15 cellular contexts compared by ENCODE assay signal in genomic region chr5:96857454-96857853, GRCh38. TPM values are rescaled to one million over a fixed set of nuclear protein-coding genes. Genes with fewer than 3 reads are reported as not detected.
DNase-seq lines count a peak whose midpoint lies in the region; ATAC-seq, FAIRE-seq and TF ChIP-seq lines count a peak whose summit lies in the region.
"Had no signal": no experiment of that assay in that cellular context is flagged by ENCODE, and none has a peak within 500 bp of the region (broad histone marks: within the 10 kb centered on the region; RNA-seq: fewer than 3 reads in every experiment).

No MANE protein-coding gene starts in this region.

- H3K79me2 ChIP-seq in OCI-LY7 (ENCODE audit: insufficient read depth, low read depth, low read length), result no peaks in the 10 kb centered on the region
- no peaks in the 10 kb centered on the region for H3K79me2 ChIP-seq in GM12878 (ENCODE audit: control insufficient read depth, insufficient read depth, low read length)
- H3K79me2 ChIP-seq in GM23338 (replicated peaks; ENCODE audit: insufficient read depth), result no peaks in the 10 kb centered on the region

- H3K36me3 ChIP-seq in OCI-LY7 (ENCODE audit: insufficient read depth, low read length) (no peaks in the 10 kb centered on the region), GM12878 (ENCODE audit: control insufficient read depth in 2 of 2, insufficient read depth in 2 of 2, low read length in 1 of 2) (no peaks in the 10 kb centered on the region), subcutaneous abdominal adipose tissue (ENCODE audit: control insufficient read depth in 5 of 5, insufficient read depth in 5 of 5, low read length in 5 of 5) (no peaks in the 10 kb centered on the region), testis (ENCODE audit: low read depth, missing control alignments) (no peaks in the 10 kb centered on the region), GM23338 (ENCODE audit: insufficient read depth) (no peaks in the 10 kb centered on the region)
- H3K36me3 ChIP-seq: HAP-1 had no signal

- BruUV-seq in OCI-LY7 (replicated peaks; lab: Mats Ljungman, UMichigan) (no TSS peak), GM12878 (replicated peaks; lab: Mats Ljungman, UMichigan) (no TSS peak)

- H3K9me3 ChIP-seq in OCI-LY7 (ENCODE audit: low read length), result no peaks in the 10 kb centered on the region
- H3K9me3 ChIP-seq in GM12878 (replicated peaks; ENCODE audit: control insufficient read depth, insufficient read depth, low read length), result no peaks in the 10 kb centered on the region
- no peaks in the 10 kb centered on the region for H3K9me3 ChIP-seq in subcutaneous abdominal adipose tissue (ENCODE audit: control insufficient read depth in 5 of 5, low read length in 5 of 5)
- no peaks in the 10 kb centered on the region for H3K9me3 ChIP-seq in testis
- H3K9me3 ChIP-seq: HAP-1 had no signal

- H3F3A ChIP-seq in GM23338 (replicated peaks; ENCODE audit: low read depth), result no peaks in the 10 kb centered on the region

- H3K4me1 ChIP-seq in OCI-LY7 (ENCODE audit: insufficient read depth, low read length, poor library complexity, severe bottlenecking) (peaks cover 13% of the 10 kb centered on the region), GM12878 (ENCODE audit: control insufficient read depth, insufficient read depth, low read length) (no peaks in the 10 kb centered on the region), subcutaneous abdominal adipose tissue (ENCODE audit: control insufficient read depth in 5 of 5, insufficient read depth in 5 of 5, low read length in 5 of 5) (peaks cover 0 to 52% (median 37%) of the 10 kb centered on the region in 5 donors), testis (no peaks in the 10 kb centered on the region), GM23338 (ENCODE audit: insufficient read depth) (no peaks in the 10 kb centered on the region)
- H3K4me1 ChIP-seq: HAP-1 had no signal

- H3K4me3 Mint-ChIP-seq in activated naive CD8-positive, alpha-beta T cell treated with anti-CD3 and anti-CD28 coated beads, Interleukin-2, amount 10 ng/mL, durations not matched to agents 7 days and 5 days, result no peak overlapping the region
- no peak overlapping the region for H3K4me3 Mint-ChIP-seq in activated naive CD8-positive, alpha-beta T cell treated with anti-CD3 and anti-CD28 coated beads for 36 hours
- no peak overlapping the region for H3K4me3 Mint-ChIP-seq in GM23338
- H3K4me3 Mint-ChIP-seq: B cell; CD4-positive, alpha-beta memory T cell had no signal

- no peaks in the 10 kb centered on the region for H3K9me2 ChIP-seq in OCI-LY7 (ENCODE audit: insufficient read depth, low read length)
- peaks cover 3% of the 10 kb centered on the region; the same call in 1 of the 2 replicates for H3K9me2 ChIP-seq in GM23338 (ENCODE audit: insufficient read depth)

- no peak for FAIRE-seq in GM12878 (lab: Jason Lieb, UNC)
- FAIRE-seq: A204.1, H1 had no signal

- TF ChIP-seq POLR2A in GM12878 (IDR thresholded peaks at IDR 0.05; ENCODE audit: low read depth, low read length) (no peak), testis (IDR thresholded peaks at IDR 0.05) (no peak)

- H3K36me3 Mint-ChIP-seq in activated naive CD8-positive, alpha-beta T cell treated with anti-CD3 and anti-CD28 coated beads, Interleukin-2, amount 10 ng/mL, durations not matched to agents 7 days and 5 days, result peaks cover 1% of the 10 kb centered on the region
- no peaks in the 10 kb centered on the region for H3K36me3 Mint-ChIP-seq in activated naive CD8-positive, alpha-beta T cell treated with anti-CD3 and anti-CD28 coated beads for 36 hours
- H3K36me3 Mint-ChIP-seq in GM23338 (ENCODE audit: low read depth), result no peaks in the 10 kb centered on the region
- H3K36me3 Mint-ChIP-seq: CD4-positive, alpha-beta memory T cell had no signal

- TF ChIP-seq CTCF in OCI-LY7 (conservative IDR thresholded peaks at IDR 0.05; ENCODE audit: low read length) (0 out of 2 replicates have a peak, but pooled peaks have one; percentile 23), GM12878 (IDR thresholded peaks at IDR 0.05 in 2 of 3, conservative IDR thresholded peaks at IDR 0.05 in 1 of 3; ENCODE audit: control insufficient read depth in 2 of 3, extremely low read depth in 1 of 3, insufficient read depth in 1 of 3, low read depth in 3 of 3, low read length in 3 of 3) (no peak), testis (IDR thresholded peaks at IDR 0.05) (no peak), GM23338 (conservative IDR thresholded peaks at IDR 0.05; ENCODE audit: low read depth in 2 of 2) (no peak)

- H4K20me1 ChIP-seq in OCI-LY7 (ENCODE audit: insufficient read depth, low read length), result no peaks in the 10 kb centered on the region
- H4K20me1 ChIP-seq in GM12878 (ENCODE audit: control insufficient read depth, insufficient read depth), result no peaks in the 10 kb centered on the region
- no peaks in the 10 kb centered on the region for H4K20me1 ChIP-seq in GM23338 (replicated peaks; ENCODE audit: insufficient read depth)

- peaks cover under 1% of the 10 kb centered on the region for H3K4me1 Mint-ChIP-seq in activated naive CD8-positive, alpha-beta T cell treated with anti-CD3 and anti-CD28 coated beads, Interleukin-2, amount 10 ng/mL, durations not matched to agents 7 days and 5 days
- peaks cover 5% of the 10 kb centered on the region for H3K4me1 Mint-ChIP-seq in activated naive CD8-positive, alpha-beta T cell treated with anti-CD3 and anti-CD28 coated beads for 36 hours
- no peaks in the 10 kb centered on the region for H3K4me1 Mint-ChIP-seq in GM23338
- H3K4me1 Mint-ChIP-seq: CD4-positive, alpha-beta memory T cell had no signal

- H3K4me3 ChIP-seq in OCI-LY7 (ENCODE audit: low read depth, low read length, poor library complexity, severe bottlenecking) (no peak overlapping the region), GM12878 (no peak overlapping the region), subcutaneous abdominal adipose tissue (ENCODE audit: low read depth in 1 of 5, low read length in 5 of 5) (no peak overlapping the region), testis (no peak overlapping the region), GM23338 (no peak overlapping the region)
- H3K4me3 ChIP-seq: HAP-1 had no signal

- RAD21 ChIA-PET in GM12878 (lab: Charles Lee; ENCODE audit: unreplicated experiment), result interaction anchor here (1.8 kb wide), 1 partner anchor 11 kb away, joined by 7 read pairs; no protein-coding TSS in a partner anchor

- SMC1A ChIA-PET in GM12878 (lab: Charles Lee; ENCODE audit: uncharacterized antibody, unreplicated experiment), result interaction anchor here (0.7 to 1.8 kb wide), 5 partner anchors 10 to 43 kb away, joined by 3 to 5 read pairs (median 3); no protein-coding TSS in a partner anchor

- TF ChIP-seq EP300 in GM12878 (IDR thresholded peaks at IDR 0.05; ENCODE audit: borderline replicate concordance in 1 of 2, control insufficient read depth in 1 of 2, low read depth in 2 of 2, low read length in 2 of 2), result no peak

- H3K9ac ChIP-seq in GM12878 (ENCODE audit: control insufficient read depth, insufficient read depth, low read length) (no peak overlapping the region), subcutaneous abdominal adipose tissue (ENCODE audit: low read length in 5 of 5) (peak overlapping the region in 2 of 5 donors; percentile 17 to 57)

- no peak for TF ChIP-seq RAD21 in GM12878 (IDR thresholded peaks at IDR 0.05; ENCODE audit: insufficient read depth, low read depth, low read length)

- H3K27me3 Mint-ChIP-seq in activated naive CD8-positive, alpha-beta T cell treated with anti-CD3 and anti-CD28 coated beads, Interleukin-2, amount 10 ng/mL, durations not matched to agents 7 days and 5 days, result no peaks in the 10 kb centered on the region
- H3K27me3 Mint-ChIP-seq in activated naive CD8-positive, alpha-beta T cell treated with anti-CD3 and anti-CD28 coated beads for 36 hours, result no peaks in the 10 kb centered on the region
- no peaks in the 10 kb centered on the region for H3K27me3 Mint-ChIP-seq in GM23338 (ENCODE audit: insufficient read depth, low read depth, poor library complexity)
- H3K27me3 Mint-ChIP-seq: B cell; CD4-positive, alpha-beta memory T cell had no signal

- intact Hi-C loops in OCI-LY7 (cut with micrococcal nuclease; ENCODE audit: unreplicated experiment), result no loop called here
- intact Hi-C loops in GM12878 (cut with micrococcal nuclease; ENCODE audit: unreplicated experiment), result no loop called here
- intact Hi-C loops in testis (cut with DNase I; ENCODE audit: low total_unique reads), result no loop called here

- POLR2A ChIA-PET in activated naive CD8-positive, alpha-beta T cell treated with anti-CD3 and anti-CD28 coated beads, Interleukin-2, amount 10 ng/mL, durations not matched to agents 7 days and 5 days (lab: Charles Lee), result interaction anchor here (0.5 kb wide), 1 partner anchor 50 kb away, joined by 3 read pairs; the partner anchor contains the start of gene ERAP1
- POLR2A ChIA-PET in OCI-LY7 (lab: Charles Lee), result interaction anchor here (0.7 to 1.6 kb wide), 5 partner anchors 11 to 282 kb away, joined by 3 to 6 read pairs (median 3); no protein-coding TSS in a partner anchor
- POLR2A ChIA-PET in GM12878 (lab: Charles Lee), result interaction anchor here (0.7 kb wide), 2 partner anchors 9 to 49 kb away, joined by 3 to 5 read pairs; no protein-coding TSS in a partner anchor

- H3K27me3 ChIP-seq in GM12878 (replicated peaks in 1 of 2; ENCODE audit: control insufficient read depth in 2 of 2, insufficient read depth in 2 of 2, low read length in 1 of 2), result no peaks in the 10 kb centered on the region
- no peaks in the 10 kb centered on the region for H3K27me3 ChIP-seq in subcutaneous abdominal adipose tissue (ENCODE audit: control insufficient read depth in 5 of 5, insufficient read depth in 4 of 5, low read length in 5 of 5)
- no peaks in the 10 kb centered on the region for H3K27me3 ChIP-seq in testis
- no peaks in the 10 kb centered on the region for H3K27me3 ChIP-seq in GM23338 (ENCODE audit: insufficient read depth)

- ATAC-seq in activated naive CD8-positive, alpha-beta T cell treated with anti-CD3 and anti-CD28 coated beads, Interleukin-2, amount 10 ng/mL, durations not matched to agents 7 days and 5 days (ENCODE audit: low read depth), result no peak
- ATAC-seq in GM12878, result peak; percentile 40; the same call in 2 of the 3 replicates
- ATAC-seq in GM21390 (IDR thresholded peaks at IDR 0.05; ENCODE audit: unreplicated experiment), result no peak
- no peak for ATAC-seq in GM23338

- in situ Hi-C loops in GM12878 (cut with MboI), result no loop called here

- 57% methylated on average over 1 of the region's 1 CpG for WGBS in GM12878 (ENCODE audit: insufficient coverage, insufficient replicate concordance, low lambda C conversion rate, missing lambda C conversion rate)
- WGBS in testis, 2 donors, result 93 to 95% methylated on average over 1 of the region's 1 CpG

- no peaks in the 10 kb centered on the region for H3K9me3 Mint-ChIP-seq in activated naive CD8-positive, alpha-beta T cell treated with anti-CD3 and anti-CD28 coated beads, Interleukin-2, amount 10 ng/mL, durations not matched to agents 7 days and 5 days
- no peaks in the 10 kb centered on the region for H3K9me3 Mint-ChIP-seq in activated naive CD8-positive, alpha-beta T cell treated with anti-CD3 and anti-CD28 coated beads for 36 hours
- H3K9me3 Mint-ChIP-seq in GM23338, result no peaks in the 10 kb centered on the region
- H3K9me3 Mint-ChIP-seq: CD4-positive, alpha-beta memory T cell had no signal

- H3K4me2 ChIP-seq in OCI-LY7 (ENCODE audit: low read length), result no peak overlapping the region
- H3K4me2 ChIP-seq in GM12878 (ENCODE audit: control insufficient read depth, insufficient read depth), result no peak overlapping the region
- H3K4me2 ChIP-seq in GM23338, result no peak overlapping the region

- peak overlapping the region; percentile 47 for H3K27ac Mint-ChIP-seq in activated naive CD8-positive, alpha-beta T cell treated with anti-CD3 and anti-CD28 coated beads, Interleukin-2, amount 10 ng/mL, durations not matched to agents 7 days and 5 days
- no peak overlapping the region for H3K27ac Mint-ChIP-seq in activated naive CD8-positive, alpha-beta T cell treated with anti-CD3 and anti-CD28 coated beads for 36 hours
- no peak overlapping the region for H3K27ac Mint-ChIP-seq in GM23338
- H3K27ac Mint-ChIP-seq: B cell had no signal

- CTCF ChIA-PET in OCI-LY7 (lab: Charles Lee; ENCODE audit: unreplicated experiment), result no interaction called here
- CTCF ChIA-PET in GM12878 (lab: Yijun Ruan, JAX), result interaction anchor here (1.4 kb wide), 1 partner anchor 12 kb away, joined by 6 read pairs; no protein-coding TSS in a partner anchor

- H3K27ac ChIP-seq in OCI-LY7 (ENCODE audit: low read depth, low read length, poor library complexity, severe bottlenecking), result no peak overlapping the region
- no peak overlapping the region for H3K27ac ChIP-seq in GM12878 (ENCODE audit: control insufficient read depth, insufficient read depth)
- peak overlapping the region; percentile 93 for H3K27ac ChIP-seq in subcutaneous abdominal adipose tissue (ENCODE audit: low read depth, low read length)
- H3K27ac ChIP-seq in testis, result no peak overlapping the region
- no peak overlapping the region for H3K27ac ChIP-seq in GM23338 (ENCODE audit: low read depth)
- H3K27ac ChIP-seq: C4-2B had no signal

- DNase-seq in activated naive CD8-positive, alpha-beta T cell treated with anti-CD3 and anti-CD28 coated beads, Interleukin-2, amount 10 ng/mL, durations not matched to agents 7 days and 5 days, result no peak
- DNase-seq in activated naive CD8-positive, alpha-beta T cell treated with anti-CD3 and anti-CD28 coated beads for 36 hours, result no peak
- DNase-seq in OCI-LY7 (ENCODE audit: low spot score), result no peak
- no peak for DNase-seq in GM12878 (ENCODE audit: low read depth, low spot score)
- no peak for DNase-seq in testis
- DNase-seq in GM23338 (ENCODE audit: low spot score), result no peak
- DNase-seq: CD4-positive, alpha-beta memory T cell; DMS79 had no signal

- H2AFZ ChIP-seq in OCI-LY7 (ENCODE audit: low read length) (no peak overlapping the region), GM12878 (ENCODE audit: control insufficient read depth, low read depth, low read length) (no peak overlapping the region), GM23338 (no peak overlapping the region)

RNA-seq across cellular contexts. Expression of gene ERAP2, which starts 18.8 kb away (rescaled TPM):
- total RNA-seq in activated naive CD8-positive, alpha-beta T cell treated with anti-CD3 and anti-CD28 coated beads, Interleukin-2, amount 10 ng/mL, durations not matched to agents 7 days and 5 days, result 100 to 1,000 TPM; 107 to 110 TPM
- total RNA-seq in activated naive CD8-positive, alpha-beta T cell treated with anti-CD3 and anti-CD28 coated beads for 36 hours, result 10 to 100 TPM; 44.8 to 47.1 TPM
- 29.3 and 35.6 TPM in 2 replicates for total RNA-seq in OCI-LY7 (2014; rRNA removed; shearing (Covaris generic))
- total RNA-seq in OCI-LY7 (2022), result 19.5 and 26.2 TPM in 2 replicates
- 386 and 388 TPM in 2 replicates for total RNA-seq in GM12878 (2013; cell fraction: nucleolus; rRNA removed)
- 12.0 and 16.5 TPM in 2 replicates for total RNA-seq in GM12878 (2014; rRNA removed)
- total RNA-seq in GM12878 (2014; rRNA removed; fragmentation: Illumina TruSeq; extraction: Trizol), result 17.8 and 19.4 TPM in 2 replicates
- total RNA-seq in GM12878 (2021), result 11.2 and 12.3 TPM in 2 replicates
- polyA plus RNA-seq in GM12878 (2011; ENCODE audit: low read depth), result 5.1 TPM
- polyA plus RNA-seq in GM12878 (2011; rRNA removed), result 28.7 and 35.5 TPM in 2 replicates
- polyA plus RNA-seq in GM12878 (2011; cell fraction: cytosol; rRNA removed), result 11.2 and 12.6 TPM in 2 replicates
- 38.6 and 38.7 TPM in 2 replicates for polyA plus RNA-seq in GM12878 (2011; cell fraction: nucleus; rRNA removed)
- polyA plus RNA-seq in GM12878 (2012), result 7.5 and 7.9 TPM in 2 replicates
- 11.5 and 16.0 TPM in 2 replicates for polyA plus RNA-seq in GM12878 (2014; fragmentation: Illumina TruSeq; extraction: Trizol)
- polyA plus RNA-seq in GM12878 (2014; fragmentation: Nextera tagmentation; extraction: Ambion mirVana), result 1 to 10 TPM; 4.0 to 4.3 TPM
- 7.7 and 12.6 TPM in 2 replicates for polyA plus RNA-seq in GM12878 (2014; rRNA removed)
- polyA plus RNA-seq in GM12878 (2016; fragmentation: Nextera tagmentation; extraction: Ambion mirVana), result 1 to 10 TPM; 7.6 to 9.5 TPM
- 56.5 and 63.2 TPM in 2 replicates for polyA minus RNA-seq in GM12878 (2011; rRNA and poly(A)+ RNA removed)
- polyA minus RNA-seq in GM12878 (2011; cell fraction: cytosol; rRNA and poly(A)+ RNA removed), result 12.3 and 12.4 TPM in 2 replicates
- polyA minus RNA-seq in GM12878 (2011; cell fraction: nucleus; rRNA and poly(A)+ RNA removed), result 89.2 and 126 TPM in 2 replicates
- total RNA-seq in testis, result 1 to 10 TPM; 4.0 to 4.4 TPM
- 5.6 TPM for polyA plus RNA-seq in testis (ENCODE audit: insufficient read depth, low read depth, low replicate concordance)
- total RNA-seq in GM23338 (2014; rRNA removed; shearing (Covaris generic)), result not detected in 2 replicates
- 0.73 TPM in 1 of 2 replicates, not detected in the other for polyA plus RNA-seq in GM23338 (2016; fragmentation: Nextera tagmentation; extraction: Ambion mirVana)
- total RNA-seq: H1 had no signal

RNA-seq across cellular contexts. Expression of gene ERAP1, which starts 49.7 kb away (rescaled TPM):
- total RNA-seq in activated naive CD8-positive, alpha-beta T cell treated with anti-CD3 and anti-CD28 coated beads, Interleukin-2, amount 10 ng/mL, durations not matched to agents 7 days and 5 days, result 100 to 1,000 TPM; 134 to 139 TPM
- total RNA-seq in activated naive CD8-positive, alpha-beta T cell treated with anti-CD3 and anti-CD28 coated beads for 36 hours, result 100 to 1,000 TPM in 1 of 2 experiments, 10 to 100 TPM in 1; 92.1 to 101 TPM
- 41.8 and 57.3 TPM in 2 replicates for total RNA-seq in OCI-LY7 (2014; rRNA removed; shearing (Covaris generic))
- 54.0 and 69.4 TPM in 2 replicates for total RNA-seq in OCI-LY7 (2022)
- total RNA-seq in GM12878 (2013; cell fraction: nucleolus; rRNA removed), result 200 and 221 TPM in 2 replicates
- total RNA-seq in GM12878 (2014; rRNA removed), result 57.4 and 63.4 TPM in 2 replicates
- total RNA-seq in GM12878 (2014; rRNA removed; fragmentation: Illumina TruSeq; extraction: Trizol), result 63.2 and 64.9 TPM in 2 replicates
- total RNA-seq in GM12878 (2021), result 85.8 and 89.6 TPM in 2 replicates
- 29.9 TPM for polyA plus RNA-seq in GM12878 (2011; ENCODE audit: low read depth)
- 76.2 and 90.7 TPM in 2 replicates for polyA plus RNA-seq in GM12878 (2011; rRNA removed)
- 79.7 and 104 TPM in 2 replicates for polyA plus RNA-seq in GM12878 (2011; cell fraction: cytosol; rRNA removed)
- 118 and 121 TPM in 2 replicates for polyA plus RNA-seq in GM12878 (2011; cell fraction: nucleus; rRNA removed)
- 36.7 and 41.1 TPM in 2 replicates for polyA plus RNA-seq in GM12878 (2012)
- 76.6 and 98.1 TPM in 2 replicates for polyA plus RNA-seq in GM12878 (2014; fragmentation: Illumina TruSeq; extraction: Trizol)
- polyA plus RNA-seq in GM12878 (2014; fragmentation: Nextera tagmentation; extraction: Ambion mirVana), result 1 to 10 TPM; 6.9 to 9.0 TPM
- polyA plus RNA-seq in GM12878 (2014; rRNA removed), result 47.4 and 47.9 TPM in 2 replicates
- polyA plus RNA-seq in GM12878 (2016; fragmentation: Nextera tagmentation; extraction: Ambion mirVana), result 10 to 100 TPM; 45.5 to 53.3 TPM
- polyA minus RNA-seq in GM12878 (2011; rRNA and poly(A)+ RNA removed), result 131 and 370 TPM in 2 replicates
- polyA minus RNA-seq in GM12878 (2011; cell fraction: cytosol; rRNA and poly(A)+ RNA removed), result 30.1 and 34.2 TPM in 2 replicates
- 43.2 and 78.0 TPM in 2 replicates for polyA minus RNA-seq in GM12878 (2011; cell fraction: nucleus; rRNA and poly(A)+ RNA removed)
- 10 to 100 TPM; 14.3 to 16.5 TPM for total RNA-seq in testis
- 22.7 TPM for polyA plus RNA-seq in testis (ENCODE audit: insufficient read depth, low read depth, low replicate concordance)
- total RNA-seq in GM23338 (2014; rRNA removed; shearing (Covaris generic)), result 14.1 and 16.5 TPM in 2 replicates
- polyA plus RNA-seq in GM23338 (2016; fragmentation: Nextera tagmentation; extraction: Ambion mirVana), result 9.8 and 9.9 TPM in 2 replicates
